ENCODE assay signal across 31 cellular contexts in the genomic region with DNA sequence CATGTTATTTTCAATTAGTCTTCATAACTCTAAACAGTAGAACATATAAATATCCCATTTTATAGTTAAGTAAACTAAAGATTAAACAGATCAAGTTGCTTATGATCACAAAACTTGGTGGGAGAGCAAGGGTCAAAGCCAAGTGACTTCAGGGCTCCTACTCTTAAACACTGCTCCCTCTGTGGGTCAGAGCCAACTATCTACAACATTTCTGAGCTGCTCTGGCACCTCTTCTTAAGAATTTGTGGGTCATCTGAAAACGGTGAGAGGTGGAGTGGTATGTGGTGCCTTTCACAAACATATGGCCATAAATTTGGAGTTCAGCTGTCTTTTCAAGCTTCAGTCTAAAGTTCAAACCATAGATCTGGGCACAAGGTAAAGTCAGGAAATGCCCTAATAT. TPM values are rescaled to one million over a fixed set of nuclear protein-coding genes. Genes with fewer than 3 reads are reported as not detected.
DNase-seq lines count a peak whose midpoint lies in the region; ATAC-seq, FAIRE-seq and TF ChIP-seq lines count a peak whose summit lies in the region.
"Had no signal": no experiment of that assay in that cellular context is flagged by ENCODE, and none has a peak within 500 bp of the region (broad histone marks: within the 10 kb centered on the region; RNA-seq: fewer than 3 reads in every experiment).

No MANE protein-coding gene starts in this region.

- H3K36me3 Mint-ChIP-seq in HFFc6 (ENCODE audit: low read depth) = peaks cover 19% of the 10 kb centered on the region
- H3K36me3 Mint-ChIP-seq in activated T-helper 17 cell treated with anti-CD3 and anti-CD28 coated beads, Interleukin-2, amount 50 U/mL, for 72 hours (ENCODE audit: low read depth) = peaks cover 81% of the 10 kb centered on the region

- no peak for ATAC-seq in activated T-helper 17 cell treated with anti-CD3 and anti-CD28 coated beads, Interleukin-2, amount 50 U/mL, for 72 hours (replicated peaks)
- ATAC-seq in left colon = peak; percentile 39
- no peak for ATAC-seq in HG02970 (IDR thresholded peaks at IDR 0.05; ENCODE audit: low FRiP score, unreplicated experiment)
- ATAC-seq in stimulated activated naive CD8-positive, alpha-beta T cell treated with anti-CD3 and anti-CD28 coated beads, Interleukin-15, amount 100 ng/mL, for 72 hours = no peak
- ATAC-seq: effector memory CD8-positive, alpha-beta T cell had no signal

- H3K27me3 Mint-ChIP-seq in HFFc6 (ENCODE audit: insufficient read depth) = no peaks in the 10 kb centered on the region; the same call in 1 of the 2 replicates
- no peaks in the 10 kb centered on the region for H3K27me3 Mint-ChIP-seq in activated T-helper 17 cell treated with anti-CD3 and anti-CD28 coated beads, Interleukin-2, amount 50 U/mL, for 72 hours
- no peaks in the 10 kb centered on the region for H3K27me3 Mint-ChIP-seq in stimulated activated naive CD8-positive, alpha-beta T cell treated with anti-CD3 and anti-CD28 coated beads, Interleukin-15, amount 100 ng/mL, for 72 hours
- H3K27me3 Mint-ChIP-seq: activated CD4-positive, alpha-beta T cell treated with anti-CD3 and anti-CD28 coated beads, Interleukin-2, amount 10 ng/mL, durations not matched to agents 7 days and 5 days; activated naive CD8-positive, alpha-beta T cell treated with anti-CD3 and anti-CD28 coated beads, Interleukin-2, amount 10 ng/mL, durations not matched to agents 7 days and 5 days; CD4-positive, alpha-beta memory T cell; effector memory CD8-positive, alpha-beta T cell; naive B cell; stimulated activated naive CD8-positive, alpha-beta T cell treated with anti-CD3 and anti-CD28 coated beads, Interleukin-15, Interleukin-2, amounts not matched to agents 100 ng/mL and 50 ng/mL, for 24 hours had no signal

- intact Hi-C loops in left colon (cut with DNase I, micrococcal nuclease) = no loop called here

- H3K27ac Mint-ChIP-seq in HFFc6 = 0 out of 2 replicates have a peak overlapping the region, but pooled peaks have one; percentile 38
- H3K27ac Mint-ChIP-seq in activated T-helper 17 cell treated with anti-CD3 and anti-CD28 coated beads, Interleukin-2, amount 50 U/mL, for 72 hours = peak overlapping the region; percentile 13
- H3K27ac Mint-ChIP-seq in stimulated activated naive CD8-positive, alpha-beta T cell treated with anti-CD3 and anti-CD28 coated beads, Interleukin-15, amount 100 ng/mL, for 72 hours = no peak overlapping the region
- H3K27ac Mint-ChIP-seq: activated CD4-positive, alpha-beta T cell treated with anti-CD3 and anti-CD28 coated beads, Interleukin-2, amount 10 ng/mL, durations not matched to agents 7 days and 5 days; activated naive CD8-positive, alpha-beta T cell treated with anti-CD3 and anti-CD28 coated beads, Interleukin-2, amount 10 ng/mL, durations not matched to agents 7 days and 5 days; mesothelial cell of epicardium; stimulated activated naive CD8-positive, alpha-beta T cell treated with anti-CD3 and anti-CD28 coated beads, Interleukin-15, Interleukin-2, amounts not matched to agents 100 ng/mL and 50 ng/mL, for 24 hours had no signal

- H3K4me1 Mint-ChIP-seq in HFFc6 (ENCODE audit: low read depth) = peaks cover 58% of the 10 kb centered on the region
- H3K4me1 Mint-ChIP-seq in activated T-helper 17 cell treated with anti-CD3 and anti-CD28 coated beads, Interleukin-2, amount 50 U/mL, for 72 hours = peaks cover 12% of the 10 kb centered on the region
- H3K4me1 Mint-ChIP-seq in stimulated activated naive CD8-positive, alpha-beta T cell treated with anti-CD3 and anti-CD28 coated beads, Interleukin-15, amount 100 ng/mL, for 72 hours = peaks cover 15% of the 10 kb centered on the region
- H3K4me1 Mint-ChIP-seq: mesothelial cell of epicardium had no signal

- 0 out of 2 replicates have a peak, but pooled peaks have one; percentile 9 for TF ChIP-seq CTCF in HFFc6 (IDR thresholded peaks at IDR 0.05)

- H3K4me3 Mint-ChIP-seq in HFFc6 = no peak overlapping the region
- H3K4me3 Mint-ChIP-seq in activated T-helper 17 cell treated with anti-CD3 and anti-CD28 coated beads, Interleukin-2, amount 50 U/mL, for 72 hours = no peak overlapping the region
- no peak overlapping the region for H3K4me3 Mint-ChIP-seq in stimulated activated naive CD8-positive, alpha-beta T cell treated with anti-CD3 and anti-CD28 coated beads, Interleukin-15, amount 100 ng/mL, for 72 hours
- H3K4me3 Mint-ChIP-seq: activated CD4-positive, alpha-beta T cell treated with anti-CD3 and anti-CD28 coated beads, Interleukin-2, amount 10 ng/mL, durations not matched to agents 7 days and 5 days; activated naive CD8-positive, alpha-beta T cell treated with anti-CD3 and anti-CD28 coated beads, Interleukin-2, amount 10 ng/mL, durations not matched to agents 7 days and 5 days; CD4-positive, alpha-beta memory T cell; effector memory CD8-positive, alpha-beta T cell; mesothelial cell of epicardium; naive B cell; stimulated activated naive CD8-positive, alpha-beta T cell treated with anti-CD3 and anti-CD28 coated beads, Interleukin-15, Interleukin-2, amounts not matched to agents 100 ng/mL and 50 ng/mL, for 24 hours had no signal

- peak; percentile 84 for FAIRE-seq in GM12892 (lab: Jason Lieb, UNC)
- FAIRE-seq: D721Med, keratinocyte had no signal

- TF ChIP-seq POLR2A in GM12892 (IDR thresholded peaks at IDR 0.05; ENCODE audit: low read depth, low read length) = no peak

- no peak for DNase-seq in GM12892 (ENCODE audit: insufficient read length)
- DNase-seq in HFFc6 = no peak
- DNase-seq in left colon = no peak
- no peak for DNase-seq in kidney glomerular epithelial cell (lab: John Stamatoyannopoulos, UW)
- DNase-seq in stimulated activated naive CD8-positive, alpha-beta T cell treated with anti-CD3 and anti-CD28 coated beads, Interleukin-15, amount 100 ng/mL, for 72 hours = no peak
- DNase-seq: activated CD4-positive, alpha-beta T cell treated with anti-CD3 and anti-CD28 coated beads, Interleukin-2, amount 10 ng/mL, durations not matched to agents 7 days and 5 days; activated gamma-delta T cell; activated naive CD8-positive, alpha-beta T cell treated with anti-CD3 and anti-CD28 coated beads, Interleukin-2, amount 10 ng/mL, durations not matched to agents 7 days and 5 days; activated T-cell treated with anti-CD3 and anti-CD28 coated beads, Interleukin-2, amount 50 U/mL, for 1 hour; aorta; CD4-positive, alpha-beta memory T cell; effector memory CD8-positive, alpha-beta T cell; glutamatergic neuron; Karpas-422; naive B cell; NCI-H1417 treated with DMSO at 0.1 percent for 48 hours; NCI-H2029 treated with DMSO at 0.1 percent for 48 hours; NCI-H2227 treated with DMSO at 0.1 percent for 48 hours; NCI-H526 treated with DMSO at 0.1 percent for 48 hours; posterior cingulate gyrus; SHP77; spleen; stimulated activated CD4-positive, alpha-beta T cell treated with anti-CD3 and anti-CD28 coated beads, Interleukin-2, amount 100 ng/mL, for 24 hours had no signal

- H3K9me3 Mint-ChIP-seq in HFFc6 = no peaks in the 10 kb centered on the region
- H3K9me3 Mint-ChIP-seq in activated T-helper 17 cell treated with anti-CD3 and anti-CD28 coated beads, Interleukin-2, amount 50 U/mL, for 72 hours = no peaks in the 10 kb centered on the region
- no peaks in the 10 kb centered on the region for H3K9me3 Mint-ChIP-seq in stimulated activated naive CD8-positive, alpha-beta T cell treated with anti-CD3 and anti-CD28 coated beads, Interleukin-15, amount 100 ng/mL, for 72 hours
- H3K9me3 Mint-ChIP-seq: activated naive CD8-positive, alpha-beta T cell treated with anti-CD3 and anti-CD28 coated beads, Interleukin-2, amount 10 ng/mL, durations not matched to agents 7 days and 5 days; effector memory CD8-positive, alpha-beta T cell; mesothelial cell of epicardium; naive B cell; stimulated activated naive CD8-positive, alpha-beta T cell treated with anti-CD3 and anti-CD28 coated beads, Interleukin-15, Interleukin-2, amounts not matched to agents 100 ng/mL and 50 ng/mL, for 24 hours had no signal

RNA-seq across cellular contexts. Expression of gene ATG3, which starts 10.9 kb away (rescaled TPM):
- polyA plus RNA-seq in GM12892 (2012; ENCODE audit: missing spikeins) = 47.1 TPM
- total RNA-seq in HFFc6 (2021; fragmentation: NEBNext Ultra II Directional; extraction: Animal tissue kit (Norgen Biotek cat#: 25700)) = 10 to 100 TPM; 61.8 to 75.9 (median 71.5) TPM
- total RNA-seq in activated T-helper 17 cell treated with anti-CD3 and anti-CD28 coated beads, Interleukin-2, amount 50 U/mL, for 72 hours = 10 to 100 TPM; 34.6 to 65.3 TPM
- total RNA-seq in left colon = 10 to 100 TPM; 52.9 to 55.1 TPM

RNA-seq across cellular contexts. Expression of gene SLC35A5, which starts 11.0 kb away (rescaled TPM):
- polyA plus RNA-seq in GM12892 (2012; ENCODE audit: missing spikeins) = 21.9 TPM
- total RNA-seq in HFFc6 (2021; fragmentation: NEBNext Ultra II Directional; extraction: Animal tissue kit (Norgen Biotek cat#: 25700)) = 10 to 100 TPM; 29.2 to 37.3 (median 35.0) TPM
- total RNA-seq in activated T-helper 17 cell treated with anti-CD3 and anti-CD28 coated beads, Interleukin-2, amount 50 U/mL, for 72 hours = 10 to 100 TPM; 18.1 to 19.8 TPM
- 10 to 100 TPM; 32.8 to 35.6 TPM for total RNA-seq in left colon

RNA-seq across cellular contexts. Expression of gene BTLA, which starts 51.6 kb away (rescaled TPM):
- polyA plus RNA-seq in GM12892 (2012; ENCODE audit: missing spikeins) = 52.2 TPM
- not detected for total RNA-seq in HFFc6 (2021; fragmentation: NEBNext Ultra II Directional; extraction: Animal tissue kit (Norgen Biotek cat#: 25700))
- 10 to 100 TPM; 10.4 to 14.2 TPM for total RNA-seq in activated T-helper 17 cell treated with anti-CD3 and anti-CD28 coated beads, Interleukin-2, amount 50 U/mL, for 72 hours
- 1 to 10 TPM in 1 of 2 donors, under 1 TPM in 1; 0.27 to 1.2 TPM for total RNA-seq in left colon
- total RNA-seq: A673, mesothelial cell of epicardium, right atrium auricular region had no signal

Comparison
In these comparisons a context has a peak if more than half of its experiments do, and no peak if none do; other contexts are left out.
1. H3K27ac Mint-ChIP-seq: peak in HFFc6 (single experiment) and activated T-helper 17 cell treated with anti-CD3 and anti-CD28 coated beads, Interleukin-2, amount 50 U/mL, for 72 hours (single experiment); none in stimulated activated naive CD8-positive, alpha-beta T cell treated with anti-CD3 and anti-CD28 coated beads, Interleukin-15, amount 100 ng/mL, for 72 hours (0 of 2).
2. RNA of gene BTLA, which starts 51.6 kb away (total RNA-seq): 10.4 to 14.2 TPM in activated T-helper 17 cell treated with anti-CD3 and anti-CD28 coated beads, Interleukin-2, amount 50 U/mL, for 72 hours; 0.27 to 1.2 TPM in left colon and not detected in HFFc6; every median in the first group is over 4 times any median in the second.